1 cellular context compared by ENCODE assay signal in the genomic region with DNA sequence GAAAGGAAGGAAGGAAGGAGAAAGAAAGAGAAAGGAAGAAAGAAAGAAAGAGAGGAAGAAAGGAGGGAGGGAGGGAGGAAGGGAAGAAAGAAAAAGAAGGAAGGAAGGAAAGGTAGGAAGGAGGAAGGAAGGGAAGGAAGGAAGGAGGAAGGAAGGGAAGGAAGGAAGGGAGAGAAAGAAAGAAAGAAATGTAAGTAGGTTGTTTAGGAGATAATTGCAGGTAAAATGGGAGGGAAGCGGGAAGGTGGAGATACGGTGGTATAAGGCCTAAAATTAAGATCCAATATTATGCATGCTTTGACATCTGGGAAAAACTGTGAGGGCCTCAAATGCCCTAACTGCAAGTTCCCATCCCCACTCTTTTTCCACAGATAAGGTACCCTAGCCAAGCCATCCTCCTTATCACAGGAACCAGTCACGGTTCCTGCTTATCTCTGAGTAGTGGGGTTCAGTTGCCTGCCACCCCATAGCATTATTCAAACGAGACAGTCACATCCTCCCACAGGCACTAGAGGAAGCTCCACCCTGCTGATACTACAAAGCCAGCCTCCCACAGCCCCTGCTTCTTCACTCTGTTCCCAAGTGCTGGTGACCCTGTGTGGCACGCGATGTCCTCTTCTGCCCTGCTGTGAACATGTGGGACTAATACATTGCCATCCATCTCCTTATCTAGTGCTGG.
TF ChIP-seq lines count a peak whose summit lies in the region.

No MANE protein-coding gene starts in this region.

TF ChIP-seq in GM23338, 12 proteins besides CTCF, POLR2A, EP300 and RAD21 (continued from another document):
- TF ChIP-seq, protein P1, sequence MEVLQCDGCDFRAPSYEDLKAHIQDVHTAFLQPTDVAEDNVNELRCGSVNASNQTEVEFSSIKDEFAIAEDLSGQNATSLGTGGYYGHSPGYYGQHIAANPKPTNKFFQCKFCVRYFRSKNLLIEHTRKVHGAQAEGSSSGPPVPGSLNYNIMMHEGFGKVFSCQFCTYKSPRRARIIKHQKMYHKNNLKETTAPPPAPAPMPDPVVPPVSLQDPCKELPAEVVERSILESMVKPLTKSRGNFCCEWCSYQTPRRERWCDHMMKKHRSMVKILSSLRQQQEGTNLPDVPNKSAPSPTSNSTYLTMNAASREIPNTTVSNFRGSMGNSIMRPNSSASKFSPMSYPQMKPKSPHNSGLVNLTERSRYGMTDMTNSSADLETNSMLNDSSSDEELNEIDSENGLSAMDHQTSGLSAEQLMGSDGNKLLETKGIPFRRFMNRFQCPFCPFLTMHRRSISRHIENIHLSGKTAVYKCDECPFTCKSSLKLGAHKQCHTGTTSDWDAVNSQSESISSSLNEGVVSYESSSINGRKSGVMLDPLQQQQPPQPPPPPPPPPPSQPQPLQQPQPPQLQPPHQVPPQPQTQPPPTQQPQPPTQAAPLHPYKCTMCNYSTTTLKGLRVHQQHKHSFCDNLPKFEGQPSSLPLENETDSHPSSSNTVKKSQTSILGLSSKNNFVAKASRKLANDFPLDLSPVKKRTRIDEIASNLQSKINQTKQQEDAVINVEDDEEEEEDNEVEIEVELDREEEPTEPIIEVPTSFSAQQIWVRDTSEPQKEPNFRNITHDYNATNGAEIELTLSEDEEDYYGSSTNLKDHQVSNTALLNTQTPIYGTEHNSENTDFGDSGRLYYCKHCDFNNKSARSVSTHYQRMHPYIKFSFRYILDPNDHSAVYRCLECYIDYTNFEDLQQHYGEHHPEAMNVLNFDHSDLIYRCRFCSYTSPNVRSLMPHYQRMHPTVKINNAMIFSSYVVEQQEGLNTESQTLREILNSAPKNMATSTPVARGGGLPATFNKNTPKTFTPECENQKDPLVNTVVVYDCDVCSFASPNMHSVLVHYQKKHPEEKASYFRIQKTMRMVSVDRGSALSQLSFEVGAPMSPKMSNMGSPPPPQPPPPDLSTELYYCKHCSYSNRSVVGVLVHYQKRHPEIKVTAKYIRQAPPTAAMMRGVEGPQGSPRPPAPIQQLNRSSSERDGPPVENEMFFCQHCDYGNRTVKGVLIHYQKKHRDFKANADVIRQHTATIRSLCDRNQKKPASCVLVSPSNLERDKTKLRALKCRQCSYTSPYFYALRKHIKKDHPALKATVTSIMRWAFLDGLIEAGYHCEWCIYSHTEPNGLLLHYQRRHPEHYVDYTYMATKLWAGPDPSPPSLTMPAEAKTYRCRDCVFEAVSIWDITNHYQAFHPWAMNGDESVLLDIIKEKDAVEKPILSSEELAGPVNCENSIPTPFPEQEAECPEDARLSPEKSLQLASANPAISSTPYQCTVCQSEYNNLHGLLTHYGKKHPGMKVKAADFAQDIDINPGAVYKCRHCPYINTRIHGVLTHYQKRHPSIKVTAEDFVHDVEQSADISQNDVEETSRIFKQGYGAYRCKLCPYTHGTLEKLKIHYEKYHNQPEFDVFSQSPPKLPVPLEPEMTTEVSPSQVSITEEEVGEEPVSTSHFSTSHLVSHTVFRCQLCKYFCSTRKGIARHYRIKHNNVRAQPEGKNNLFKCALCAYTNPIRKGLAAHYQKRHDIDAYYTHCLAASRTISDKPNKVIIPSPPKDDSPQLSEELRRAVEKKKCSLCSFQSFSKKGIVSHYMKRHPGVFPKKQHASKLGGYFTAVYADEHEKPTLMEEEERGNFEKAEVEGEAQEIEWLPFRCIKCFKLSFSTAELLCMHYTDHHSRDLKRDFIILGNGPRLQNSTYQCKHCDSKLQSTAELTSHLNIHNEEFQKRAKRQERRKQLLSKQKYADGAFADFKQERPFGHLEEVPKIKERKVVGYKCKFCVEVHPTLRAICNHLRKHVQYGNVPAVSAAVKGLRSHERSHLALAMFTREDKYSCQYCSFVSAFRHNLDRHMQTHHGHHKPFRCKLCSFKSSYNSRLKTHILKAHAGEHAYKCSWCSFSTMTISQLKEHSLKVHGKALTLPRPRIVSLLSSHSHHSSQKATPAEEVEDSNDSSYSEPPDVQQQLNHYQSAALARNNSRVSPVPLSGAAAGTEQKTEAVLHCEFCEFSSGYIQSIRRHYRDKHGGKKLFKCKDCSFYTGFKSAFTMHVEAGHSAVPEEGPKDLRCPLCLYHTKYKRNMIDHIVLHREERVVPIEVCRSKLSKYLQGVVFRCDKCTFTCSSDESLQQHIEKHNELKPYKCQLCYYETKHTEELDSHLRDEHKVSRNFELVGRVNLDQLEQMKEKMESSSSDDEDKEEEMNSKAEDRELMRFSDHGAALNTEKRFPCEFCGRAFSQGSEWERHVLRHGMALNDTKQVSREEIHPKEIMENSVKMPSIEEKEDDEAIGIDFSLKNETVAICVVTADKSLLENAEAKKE (CRISPR knock-in tag; IDR thresholded peaks at IDR 0.05) = no peak
- TF ChIP-seq EZH2phosphoT487 (IDR thresholded peaks at IDR 0.05; ENCODE audit: unreplicated experiment) = no peak
- no peak for TF ChIP-seq EZH2 (IDR thresholded peaks at IDR 0.05; ENCODE audit: low read depth, unreplicated experiment)
TF ChIP-seq in GM23338: peak in this region for 0.
